ENCODE assay signal across 11 cellular contexts in genomic region chr16:75060708-75061107, GRCh38. TPM values are rescaled to one million over a fixed set of nuclear protein-coding genes. Genes with fewer than 3 reads are reported as not detected.
"Had no signal": no experiment of that assay in that cellular context is flagged by ENCODE, and none has a peak within 500 bp of the region (broad histone marks: within the 10 kb centered on the region; RNA-seq: fewer than 3 reads in every experiment).

No MANE protein-coding gene starts in this region.

- H3K27ac Mint-ChIP-seq: activated CD4-positive, alpha-beta memory T cell treated with anti-CD3 and anti-CD28 coated beads, Interleukin-2, amount 10 ng/mL, durations not matched to agents 7 days and 5 days; activated CD4-positive, alpha-beta T cell treated with anti-CD3 and anti-CD28 coated beads for 36 hours; activated naive CD8-positive, alpha-beta T cell treated with anti-CD3 and anti-CD28 coated beads for 36 hours; activated T-cell treated with anti-CD3 and anti-CD28 coated beads, Interleukin-2, amount 50 U/mL, for 24 hours; brain had no signal

- DNase-seq: activated CD4-positive, alpha-beta memory T cell treated with anti-CD3 and anti-CD28 coated beads, Interleukin-2, amount 10 ng/mL, durations not matched to agents 7 days and 5 days; activated CD4-positive, alpha-beta T cell treated with anti-CD3 and anti-CD28 coated beads for 36 hours; activated gamma-delta T cell treated with Interleukin-2 at 50 U/mL for 16 hours; activated naive CD8-positive, alpha-beta T cell treated with anti-CD3 and anti-CD28 coated beads for 36 hours; activated T-cell treated with anti-CD3 and anti-CD28 coated beads, Interleukin-2, amount 50 U/mL, for 24 hours; central memory CD4-positive, alpha-beta T cell; islet precursor cell; stimulated activated CD4-positive, alpha-beta T cell treated with anti-CD3 and anti-CD28 coated beads, Interleukin-2, amount 100 ng/mL, for 24 hours; T1000 had no signal

- ATAC-seq: activated CD4-positive, alpha-beta T cell treated with anti-CD3 and anti-CD28 coated beads for 36 hours had no signal

- H3K9me3 Mint-ChIP-seq: activated CD4-positive, alpha-beta memory T cell treated with anti-CD3 and anti-CD28 coated beads, Interleukin-2, amount 10 ng/mL, durations not matched to agents 7 days and 5 days; activated naive CD8-positive, alpha-beta T cell treated with anti-CD3 and anti-CD28 coated beads for 36 hours; activated T-cell treated with anti-CD3 and anti-CD28 coated beads, Interleukin-2, amount 50 U/mL, for 24 hours; mesothelial cell of epicardium had no signal

- H3K4me3 Mint-ChIP-seq: activated CD4-positive, alpha-beta memory T cell treated with anti-CD3 and anti-CD28 coated beads, Interleukin-2, amount 10 ng/mL, durations not matched to agents 7 days and 5 days; activated CD4-positive, alpha-beta T cell treated with anti-CD3 and anti-CD28 coated beads for 36 hours; activated naive CD8-positive, alpha-beta T cell treated with anti-CD3 and anti-CD28 coated beads for 36 hours; activated T-cell treated with anti-CD3 and anti-CD28 coated beads, Interleukin-2, amount 50 U/mL, for 24 hours; brain; mesothelial cell of epicardium had no signal

- H3K36me3 Mint-ChIP-seq: mesothelial cell of epicardium had no signal

- H3K27me3 Mint-ChIP-seq: activated CD4-positive, alpha-beta memory T cell treated with anti-CD3 and anti-CD28 coated beads, Interleukin-2, amount 10 ng/mL, durations not matched to agents 7 days and 5 days; activated CD4-positive, alpha-beta T cell treated with anti-CD3 and anti-CD28 coated beads for 36 hours; activated naive CD8-positive, alpha-beta T cell treated with anti-CD3 and anti-CD28 coated beads for 36 hours; activated T-cell treated with anti-CD3 and anti-CD28 coated beads, Interleukin-2, amount 50 U/mL, for 24 hours; brain had no signal

RNA-seq across cellular contexts. Expression of gene LDHD, which starts 55.9 kb away (rescaled TPM):
- total RNA-seq: activated naive CD8-positive, alpha-beta T cell treated with anti-CD3 and anti-CD28 coated beads for 36 hours had no signal
